1 cellular context compared by ENCODE assay signal in genomic region chr7:89335490-89335889, GRCh38.
TF ChIP-seq lines count a peak whose summit lies in the region.

No MANE protein-coding gene starts in this region.

TF ChIP-seq in H1, 55 proteins besides CTCF, POLR2A, EP300 and RAD21:
- TF ChIP-seq ATF3 (IDR thresholded peaks at IDR 0.05; ENCODE audit: insufficient read depth, low read depth, low read length) (no peak), RNF2 (IDR thresholded peaks at IDR 0.05; ENCODE audit: borderline replicate concordance, low read depth, low read length, missing control alignments, poor library complexity, severe bottlenecking) (no peak), HDAC6 (IDR thresholded peaks at IDR 0.05; ENCODE audit: low read depth, low read length) (no peak)
